In genomic region chr17:74493381-74493833, GRCh38 we compare ENCODE assay signal across 9 cellular contexts. TPM values are rescaled to one million over a fixed set of nuclear protein-coding genes. Genes with fewer than 3 reads are reported as not detected.
A peak's percentile ranks its signal among the peaks of the same experiment; 100 is the strongest.
DNase-seq lines count a peak whose midpoint lies in the region; ATAC-seq and TF ChIP-seq lines count a peak whose summit lies in the region.
"Had no signal": no experiment of that assay in that cellular context is flagged by ENCODE, and none has a peak within 500 bp of the region (broad histone marks: within the 10 kb centered on the region; RNA-seq: fewer than 3 reads in every experiment).

No MANE protein-coding gene starts in this region.

- no peak overlapping the region for H3K9ac ChIP-seq in trophoblast cell (ENCODE audit: low read length)

- whole genome bisulfite sequencing in trophoblast cell (ENCODE audit: extremely low coverage, insufficient coverage, insufficient read length): no CpG with 5 or more reads among the region's 11 CpGs

- no peak overlapping the region for H3K4me3 ChIP-seq in GM06990 (replicated peaks; ENCODE audit: low read depth, low read length)
- no peak overlapping the region for H3K4me3 ChIP-seq in trophoblast cell (ENCODE audit: low read depth, low read length)

- H3K4me1 Mint-ChIP-seq in activated naive CD8-positive, alpha-beta T cell treated with anti-CD3 and anti-CD28 coated beads for 36 hours: no peaks in the 10 kb centered on the region

- H4K12ac ChIP-seq in trophoblast cell (ENCODE audit: low read depth, low read length): no peak overlapping the region

- no peak overlapping the region for H3K27ac ChIP-seq in trophoblast cell (ENCODE audit: low read depth, low read length)

- no peak overlapping the region for H3K4ac ChIP-seq in trophoblast cell (ENCODE audit: low read depth, low read length)

- H3K27me3 ChIP-seq in GM06990 (replicated peaks; ENCODE audit: control insufficient read depth, insufficient read depth, low read length) (no peaks in the 10 kb centered on the region), trophoblast cell (ENCODE audit: insufficient read depth, low read length) (no peaks in the 10 kb centered on the region)

- H3K4me2 ChIP-seq in trophoblast cell (ENCODE audit: low read length): no peak overlapping the region

- intact Hi-C loops in Right ventricle myocardium superior (cut with DNase I): loop anchor here (5.0 to 10.0 kb wide), 2 partner anchors 126 to 189 kb away; partner anchors contain the start of gene GPR142

- ATAC-seq in Right ventricle myocardium superior (ENCODE audit: poor library complexity) (peak; percentile 79), GM18511 (IDR thresholded peaks at IDR 0.05; ENCODE audit: unreplicated experiment) (no peak), HG02884 (IDR thresholded peaks at IDR 0.05; ENCODE audit: unreplicated experiment) (no peak)

- H3K14ac ChIP-seq in trophoblast cell (ENCODE audit: low read length): no peak overlapping the region

- H3K9me3 ChIP-seq in trophoblast cell (ENCODE audit: insufficient read depth, low read depth, low read length): no peaks in the 10 kb centered on the region

- no peaks in the 10 kb centered on the region for H3K79me1 ChIP-seq in trophoblast cell (ENCODE audit: low read length)

- no peak overlapping the region for H3K23ac ChIP-seq in trophoblast cell (ENCODE audit: low read length)

- H3K4me1 ChIP-seq in trophoblast cell (ENCODE audit: control insufficient read depth in 1 of 2, insufficient read depth in 2 of 2, low read length in 2 of 2): no peaks in the 10 kb centered on the region

- peaks cover 1% of the 10 kb centered on the region for H3K9me3 Mint-ChIP-seq in activated naive CD8-positive, alpha-beta T cell treated with anti-CD3 and anti-CD28 coated beads for 36 hours

- DNase-seq in GM06990 (ENCODE audit: extremely low read depth, insufficient read length) (no peak), SKM-1 treated with dmso at 0.1 percent for 144 hours (lab: John Stamatoyannopoulos, UW; ENCODE audit: unreplicated experiment) (peak; percentile 48), Right ventricle myocardium superior (peak; percentile 80), trophoblast cell (peak; percentile 56 to 77)
- DNase-seq in activated naive CD8-positive, alpha-beta T cell treated with anti-CD3 and anti-CD28 coated beads for 36 hours: peak; percentile 45

- no peak overlapping the region for H3K4me3 Mint-ChIP-seq in activated naive CD8-positive, alpha-beta T cell treated with anti-CD3 and anti-CD28 coated beads for 36 hours

- no peak overlapping the region for H2AFZ ChIP-seq in trophoblast cell (ENCODE audit: insufficient read depth, low read length, poor library complexity)

- H3K36me3 Mint-ChIP-seq in activated naive CD8-positive, alpha-beta T cell treated with anti-CD3 and anti-CD28 coated beads for 36 hours: peaks cover 4% of the 10 kb centered on the region

- H3K18ac ChIP-seq in trophoblast cell (ENCODE audit: low read length): no peak overlapping the region

- TF ChIP-seq CTCF in GM06990 (IDR thresholded peaks at IDR 0.05; ENCODE audit: insufficient read depth, low read length, poor library complexity, severe bottlenecking): peak; percentile 90
- TF ChIP-seq CTCF in LNCAP (IDR thresholded peaks at IDR 0.05): peak; percentile 91

- no peak overlapping the region for H2BK120ac ChIP-seq in trophoblast cell (ENCODE audit: insufficient read depth, low read length, poor library complexity)

- no peak overlapping the region for H4K8ac ChIP-seq in trophoblast cell (ENCODE audit: low read depth, low read length)

- no peak overlapping the region for H2BK12ac ChIP-seq in trophoblast cell (ENCODE audit: low read length)

- no peak overlapping the region for H2BK5ac ChIP-seq in trophoblast cell (ENCODE audit: low read depth, low read length, poor library complexity)

- no peak overlapping the region for H2AK5ac ChIP-seq in trophoblast cell (ENCODE audit: low read length)

- no peak overlapping the region for H3K27ac Mint-ChIP-seq in activated naive CD8-positive, alpha-beta T cell treated with anti-CD3 and anti-CD28 coated beads for 36 hours

- H3K36me3 ChIP-seq in GM06990 (ENCODE audit: control insufficient read depth, insufficient read depth, low read length): no peaks in the 10 kb centered on the region
- no peaks in the 10 kb centered on the region for H3K36me3 ChIP-seq in trophoblast cell (ENCODE audit: control insufficient read depth in 1 of 2, insufficient read depth in 2 of 2, low read length in 2 of 2)

- H3K79me2 ChIP-seq in trophoblast cell (ENCODE audit: control insufficient read depth, insufficient read depth, low read length, poor library complexity): no peaks in the 10 kb centered on the region

- H4K91ac ChIP-seq in trophoblast cell (ENCODE audit: low read depth, low read length): no peak overlapping the region

- H3K27me3 Mint-ChIP-seq in activated naive CD8-positive, alpha-beta T cell treated with anti-CD3 and anti-CD28 coated beads for 36 hours: no peaks in the 10 kb centered on the region

RNA-seq across cellular contexts. Expression of gene CD300A, which starts 27.0 kb away (rescaled TPM):
- total RNA-seq in activated naive CD8-positive, alpha-beta T cell treated with anti-CD3 and anti-CD28 coated beads for 36 hours: 1 to 10 TPM; 4.4 to 5.6 TPM
- total RNA-seq in Right ventricle myocardium superior: 1.7 TPM
- polyA plus RNA-seq in trophoblast cell (2013): 0.26 and 0.30 TPM in 2 replicates
- total RNA-seq: glomerular endothelial cell had no signal

RNA-seq across cellular contexts. Expression of gene CD300LB, which starts 37.9 kb away (rescaled TPM):
- total RNA-seq in activated naive CD8-positive, alpha-beta T cell treated with anti-CD3 and anti-CD28 coated beads for 36 hours: not detected
- total RNA-seq in Right ventricle myocardium superior: 0.16 TPM
- polyA plus RNA-seq in trophoblast cell (2013): not detected in 2 replicates
- total RNA-seq: glomerular endothelial cell had no signal

RNA-seq across cellular contexts. Expression of gene CD300C, which starts 52.5 kb away (rescaled TPM):
- not detected for total RNA-seq in activated naive CD8-positive, alpha-beta T cell treated with anti-CD3 and anti-CD28 coated beads for 36 hours
- 1.00 TPM for total RNA-seq in Right ventricle myocardium superior
- not detected in 2 replicates for polyA plus RNA-seq in trophoblast cell (2013)
- total RNA-seq: glomerular endothelial cell had no signal
